18 cellular contexts compared by ENCODE assay signal in the genomic region with DNA sequence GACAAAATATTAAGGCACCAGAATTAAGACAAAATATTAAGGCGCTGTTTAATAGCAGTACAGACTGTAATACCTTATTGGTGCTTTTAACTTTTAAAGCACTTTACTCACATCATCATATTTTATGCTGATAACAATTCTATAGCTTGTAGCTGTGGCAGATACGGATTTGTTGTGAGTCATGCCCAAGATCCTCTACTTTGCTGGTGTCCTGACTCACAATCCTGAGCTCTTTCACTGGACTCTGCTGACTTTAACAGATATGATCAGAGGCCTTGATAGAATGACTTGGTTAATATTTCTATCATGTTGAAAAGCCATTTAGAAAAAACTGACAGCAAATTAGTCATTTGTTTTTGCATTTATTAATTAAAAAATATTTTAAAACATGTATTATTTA.
"Had no signal": no experiment of that assay in that cellular context is flagged by ENCODE, and none has a peak within 500 bp of the region (broad histone marks: within the 10 kb centered on the region; RNA-seq: fewer than 3 reads in every experiment).

No MANE protein-coding gene starts in this region.

- H3K4me1 ChIP-seq: body of pancreas, colonic mucosa, pancreas, sigmoid colon, spleen had no signal

- H3K4me3 ChIP-seq: body of pancreas, colonic mucosa, pancreas, sigmoid colon, spleen had no signal

- H3K36me3 ChIP-seq: colonic mucosa, pancreas, sigmoid colon, spleen had no signal

- H3K27ac ChIP-seq: body of pancreas, colonic mucosa, pancreas, sigmoid colon, spleen had no signal

- H3K9me3 ChIP-seq: body of pancreas, colonic mucosa, pancreas, sigmoid colon had no signal

- DNase-seq: activated B cell treated with CpG ODN at 0.5 μM for 24 hours; activated CD4-positive, alpha-beta memory T cell treated with anti-CD3 and anti-CD28 coated beads for 36 hours; activated CD4-positive, alpha-beta T cell treated with anti-CD3 and anti-CD28 coated beads for 4 hours; activated CD8-positive, alpha-beta memory T cell treated with anti-CD3 and anti-CD28 coated beads, Interleukin-2, amount 10 ng/mL, durations not matched to agents 7 days and 5 days; activated naive CD4-positive, alpha-beta T cell; activated naive CD8-positive, alpha-beta T cell treated with anti-CD3 and anti-CD28 coated beads, Interleukin-2, amount 10 ng/mL, durations not matched to agents 7 days and 5 days; body of pancreas; central memory CD4-positive, alpha-beta T cell; colonic mucosa; endodermal cell; erythroblast; kidney glomerular epithelial cell; left ventricle myocardium superior; naive thymus-derived CD4-positive, alpha-beta T cell; pancreas; sigmoid colon; spleen; stimulated activated CD4-positive, alpha-beta T cell treated with anti-CD3 and anti-CD28 coated beads, Interleukin-4, amount 100 ng/mL, for 4 hours had no signal

- H3K27me3 ChIP-seq: body of pancreas, colonic mucosa, pancreas, sigmoid colon, spleen had no signal
